Comparison of ENCODE assay signal across 8 cellular contexts in the genomic region with DNA sequence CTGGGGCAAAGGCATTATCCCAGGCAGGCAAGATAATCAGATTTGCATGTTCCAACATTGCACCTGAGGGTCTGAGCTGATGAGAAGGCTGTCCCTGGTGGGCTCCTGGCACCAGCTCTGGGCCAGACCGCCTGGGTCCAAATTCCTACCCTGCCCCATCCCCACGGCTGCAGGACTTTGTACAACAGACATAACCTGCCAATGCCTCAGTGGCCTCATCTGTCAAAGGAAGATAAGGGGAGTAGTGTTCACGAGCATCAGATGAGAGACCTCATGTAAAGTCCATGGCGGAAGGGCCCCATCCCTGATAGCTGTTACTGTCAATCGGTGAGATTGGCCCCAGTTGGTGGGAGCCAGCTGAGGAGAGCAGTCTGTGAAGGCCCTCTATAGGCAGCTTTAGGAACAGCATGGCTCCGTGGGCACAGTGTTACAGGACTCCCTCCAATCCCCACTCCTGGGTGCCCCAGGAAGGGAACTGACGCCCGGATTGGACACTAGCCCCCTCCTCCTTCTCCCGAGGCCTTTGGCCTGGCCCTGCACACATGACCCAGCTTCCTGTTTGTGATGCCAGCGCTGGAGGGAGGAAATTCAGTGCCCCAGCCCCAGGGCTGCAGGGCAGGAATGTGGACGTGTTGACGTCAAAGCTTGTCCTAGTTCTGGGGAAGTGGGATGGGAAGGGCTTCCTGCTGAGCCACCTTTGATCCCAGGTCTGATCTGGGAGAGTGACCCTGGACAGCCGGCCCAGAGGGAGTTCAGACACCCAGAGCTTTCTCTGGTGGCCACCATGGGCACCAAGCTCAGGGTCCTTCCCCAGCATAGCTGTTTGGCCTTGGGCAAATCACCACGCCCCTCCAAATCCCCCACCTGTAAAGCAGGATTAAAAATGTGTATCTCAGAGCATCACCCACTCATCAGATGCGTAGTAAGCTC. TPM values are rescaled to one million over a fixed set of nuclear protein-coding genes. Genes with fewer than 3 reads are reported as not detected.
DNase-seq lines count a peak whose midpoint lies in the region; ATAC-seq and TF ChIP-seq lines count a peak whose summit lies in the region.

No MANE protein-coding gene starts in this region.

- TF ChIP-seq POLR2A in NB4 (IDR thresholded peaks at IDR 0.05; ENCODE audit: extremely low read depth, insufficient read length) = no peak

- TF ChIP-seq CTCF in NB4 (IDR thresholded peaks at IDR 0.05; ENCODE audit: low read depth, low read length) = peak; percentile 89

- ATAC-seq in GM21825 (IDR thresholded peaks at IDR 0.05; ENCODE audit: unreplicated experiment) (peak; percentile 56), HG03520 (IDR thresholded peaks at IDR 0.05; ENCODE audit: unreplicated experiment) (no peak)

- in situ Hi-C loops in G401 (cut with HindIII; ENCODE audit: low sequenced_read_pairs) = no loop called here

- peak; percentile 71 for DNase-seq in G401 (ENCODE audit: low spot score)
- DNase-seq in NB4 (ENCODE audit: low read depth) = peak; percentile 74
- DNase-seq in UCSD-AML1 (lab: John Stamatoyannopoulos, UW; ENCODE audit: unreplicated experiment) = peak; percentile 79
- peak; percentile 80 for DNase-seq in brain pericyte (ENCODE audit: low read depth, low spot score)
- peak; percentile 62 for DNase-seq in iris pigment epithelial cell (ENCODE audit: low read depth)
- peak; percentile 12 to 62 for DNase-seq in stimulated activated CD4-positive, alpha-beta T cell treated with anti-CD3 and anti-CD28 coated beads, Interleukin-12 subunit alpha, Interleukin-12 subunit beta, amount 100 ng/mL, for 24 hours (ENCODE audit: low read depth in 2 of 2)

- no peak overlapping the region for H3K4me3 ChIP-seq in NB4 (ENCODE audit: low read depth, low read length)

RNA-seq across cellular contexts. Expression of a gene that starts 56.2 kb away (rescaled TPM):
- 36.6 and 39.1 TPM in 2 replicates for total RNA-seq in G401 (2014; rRNA removed; shearing (Covaris generic))
